Comparison of ENCODE assay signal across 1 cellular context in the genomic region with DNA sequence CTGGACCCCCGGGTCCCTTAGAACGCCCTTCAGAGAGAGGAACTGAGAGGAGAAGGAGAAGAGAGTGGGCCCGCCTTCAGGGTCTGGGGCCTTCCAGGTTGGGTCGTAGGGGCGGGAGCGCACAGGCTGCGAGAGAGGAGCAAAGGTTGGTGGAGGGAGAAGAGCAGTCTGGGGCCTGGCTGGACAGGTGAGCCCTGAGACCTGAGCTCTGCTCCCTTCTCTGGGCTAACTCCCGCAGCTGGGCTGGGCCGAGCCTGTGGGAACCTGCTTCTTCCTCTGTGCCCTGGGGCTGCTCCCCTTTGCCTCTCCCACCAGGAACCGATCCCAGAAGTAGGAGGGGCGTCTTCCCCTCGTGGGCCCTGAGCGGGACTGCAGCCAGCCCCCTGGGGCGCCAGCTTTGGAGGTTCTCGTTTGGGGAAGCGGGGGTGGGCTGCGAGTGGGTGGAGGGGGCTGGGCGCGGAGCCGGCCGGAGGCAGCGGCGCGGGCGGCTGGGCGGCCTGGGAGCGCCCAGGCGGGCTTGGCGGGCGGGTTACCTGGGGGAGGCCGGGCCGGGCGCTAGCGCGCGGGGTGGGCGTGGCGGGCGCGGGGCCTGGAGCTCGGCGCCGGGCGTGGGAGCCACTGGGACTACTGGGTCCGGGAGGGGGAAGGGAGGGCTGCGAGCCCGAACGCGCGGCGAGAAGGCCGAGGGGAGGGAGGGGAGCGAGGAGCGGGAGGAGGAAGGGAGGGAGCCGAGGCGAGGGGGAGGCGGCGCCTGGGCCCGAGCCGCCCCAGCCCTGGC.
TF ChIP-seq lines count a peak whose summit lies in the region.

Gene DDR1 (plus strand): TSS at position 777 of the 778 bp plus-strand sequence. CDS start 4,211 bp downstream, outside the sequence.

TF ChIP-seq in HepG2, 621 proteins besides CTCF, POLR2A, EP300 and RAD21 (continued from another document and continues in another):
- peak; percentile 36; the same call in 1 of the 2 replicates for TF ChIP-seq ZNF280B (CRISPR knock-in tag; IDR thresholded peaks at IDR 0.05; ENCODE audit: borderline replicate concordance)
- TF ChIP-seq HES4 (CRISPR knock-in tag; IDR thresholded peaks at IDR 0.05; ENCODE audit: borderline replicate concordance), result 0 out of 2 replicates have a peak, but pooled peaks have one; percentile 16
- TF ChIP-seq HIVEP1 (CRISPR knock-in tag; IDR thresholded peaks at IDR 0.05), result 0 out of 2 replicates have a peak, but pooled peaks have one; percentile 53
- peak; percentile 14; the same call in 1 of the 2 replicates for TF ChIP-seq POGZ (CRISPR knock-in tag; IDR thresholded peaks at IDR 0.05)
- TF ChIP-seq MAZ (IDR thresholded peaks at IDR 0.05; ENCODE audit: borderline replicate concordance, low read depth, low read length), result no peak
- peak; percentile 8 for TF ChIP-seq MAZ (CRISPR knock-in tag; IDR thresholded peaks at IDR 0.05; ENCODE audit: low read depth)
- 0 out of 2 replicates have a peak, but pooled peaks have one; percentile 41 for TF ChIP-seq ZNF772 (CRISPR knock-in tag; IDR thresholded peaks at IDR 0.05)
- TF ChIP-seq ZSCAN22 (CRISPR knock-in tag; IDR thresholded peaks at IDR 0.05), result 0 out of 2 replicates have a peak, but pooled peaks have one; percentile 33
- TF ChIP-seq, protein P1, sequence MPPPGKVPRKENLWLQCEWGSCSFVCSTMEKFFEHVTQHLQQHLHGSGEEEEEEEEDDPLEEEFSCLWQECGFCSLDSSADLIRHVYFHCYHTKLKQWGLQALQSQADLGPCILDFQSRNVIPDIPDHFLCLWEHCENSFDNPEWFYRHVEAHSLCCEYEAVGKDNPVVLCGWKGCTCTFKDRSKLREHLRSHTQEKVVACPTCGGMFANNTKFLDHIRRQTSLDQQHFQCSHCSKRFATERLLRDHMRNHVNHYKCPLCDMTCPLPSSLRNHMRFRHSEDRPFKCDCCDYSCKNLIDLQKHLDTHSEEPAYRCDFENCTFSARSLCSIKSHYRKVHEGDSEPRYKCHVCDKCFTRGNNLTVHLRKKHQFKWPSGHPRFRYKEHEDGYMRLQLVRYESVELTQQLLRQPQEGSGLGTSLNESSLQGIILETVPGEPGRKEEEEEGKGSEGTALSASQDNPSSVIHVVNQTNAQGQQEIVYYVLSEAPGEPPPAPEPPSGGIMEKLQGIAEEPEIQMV (CRISPR knock-in tag; IDR thresholded peaks at IDR 0.05; ENCODE audit: low read depth), result 0 out of 2 replicates have a peak, but pooled peaks have one; percentile 26
- no peak for TF ChIP-seq KAT7 (CRISPR knock-in tag; IDR thresholded peaks at IDR 0.05; ENCODE audit: borderline replicate concordance)
- TF ChIP-seq ZNF232 (CRISPR knock-in tag; IDR thresholded peaks at IDR 0.05; ENCODE audit: borderline replicate concordance), result peak; percentile 66; the same call in 1 of the 2 replicates
- TF ChIP-seq NFYC (CRISPR knock-in tag; IDR thresholded peaks at IDR 0.05), result no peak
- TF ChIP-seq, protein P2, sequence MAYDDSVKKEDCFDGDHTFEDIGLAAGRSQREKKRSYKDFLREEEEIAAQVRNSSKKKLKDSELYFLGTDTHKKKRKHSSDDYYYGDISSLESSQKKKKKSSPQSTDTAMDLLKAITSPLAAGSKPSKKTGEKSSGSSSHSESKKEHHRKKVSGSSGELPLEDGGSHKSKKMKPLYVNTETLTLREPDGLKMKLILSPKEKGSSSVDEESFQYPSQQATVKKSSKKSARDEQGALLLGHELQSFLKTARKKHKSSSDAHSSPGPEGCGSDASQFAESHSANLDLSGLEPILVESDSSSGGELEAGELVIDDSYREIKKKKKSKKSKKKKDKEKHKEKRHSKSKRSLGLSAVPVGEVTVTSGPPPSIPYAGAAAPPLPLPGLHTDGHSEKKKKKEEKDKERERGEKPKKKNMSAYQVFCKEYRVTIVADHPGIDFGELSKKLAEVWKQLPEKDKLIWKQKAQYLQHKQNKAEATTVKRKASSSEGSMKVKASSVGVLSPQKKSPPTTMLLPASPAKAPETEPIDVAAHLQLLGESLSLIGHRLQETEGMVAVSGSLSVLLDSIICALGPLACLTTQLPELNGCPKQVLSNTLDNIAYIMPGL (CRISPR knock-in tag; IDR thresholded peaks at IDR 0.05; ENCODE audit: borderline replicate concordance in 1 of 2, low read depth in 1 of 2), result peak; percentile 56 to 61; a peak in 3 of 4 replicates
- TF ChIP-seq RNF2 (conservative IDR thresholded peaks at IDR 0.05; ENCODE audit: low read depth), result no peak
- TF ChIP-seq KAT8 (CRISPR knock-in tag; IDR thresholded peaks at IDR 0.05), result peak; percentile 5; the same call in 1 of the 2 replicates
- TF ChIP-seq, protein P3, sequence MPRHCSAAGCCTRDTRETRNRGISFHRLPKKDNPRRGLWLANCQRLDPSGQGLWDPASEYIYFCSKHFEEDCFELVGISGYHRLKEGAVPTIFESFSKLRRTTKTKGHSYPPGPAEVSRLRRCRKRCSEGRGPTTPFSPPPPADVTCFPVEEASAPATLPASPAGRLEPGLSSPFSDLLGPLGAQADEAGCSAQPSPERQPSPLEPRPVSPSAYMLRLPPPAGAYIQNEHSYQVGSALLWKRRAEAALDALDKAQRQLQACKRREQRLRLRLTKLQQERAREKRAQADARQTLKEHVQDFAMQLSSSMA (CRISPR knock-in tag; IDR thresholded peaks at IDR 0.05), result 0 out of 2 replicates have a peak, but pooled peaks have one; percentile 43
- TF ChIP-seq PCBP1 (IDR thresholded peaks at IDR 0.05; ENCODE audit: borderline replicate concordance, low read depth, low read length), result 0 out of 2 replicates have a peak, but pooled peaks have one; percentile 29
- peak; percentile 45; the same call in 1 of the 2 replicates for TF ChIP-seq ZBTB8A (CRISPR knock-in tag; IDR thresholded peaks at IDR 0.05; ENCODE audit: borderline replicate concordance, low read depth)
- peak; percentile 75 for TF ChIP-seq ZNF800 (CRISPR knock-in tag; IDR thresholded peaks at IDR 0.05)
- peak; percentile 11; the same call in 1 of the 2 replicates for TF ChIP-seq YEATS4 (CRISPR knock-in tag; IDR thresholded peaks at IDR 0.05; ENCODE audit: borderline replicate concordance)
- TF ChIP-seq, protein P4, sequence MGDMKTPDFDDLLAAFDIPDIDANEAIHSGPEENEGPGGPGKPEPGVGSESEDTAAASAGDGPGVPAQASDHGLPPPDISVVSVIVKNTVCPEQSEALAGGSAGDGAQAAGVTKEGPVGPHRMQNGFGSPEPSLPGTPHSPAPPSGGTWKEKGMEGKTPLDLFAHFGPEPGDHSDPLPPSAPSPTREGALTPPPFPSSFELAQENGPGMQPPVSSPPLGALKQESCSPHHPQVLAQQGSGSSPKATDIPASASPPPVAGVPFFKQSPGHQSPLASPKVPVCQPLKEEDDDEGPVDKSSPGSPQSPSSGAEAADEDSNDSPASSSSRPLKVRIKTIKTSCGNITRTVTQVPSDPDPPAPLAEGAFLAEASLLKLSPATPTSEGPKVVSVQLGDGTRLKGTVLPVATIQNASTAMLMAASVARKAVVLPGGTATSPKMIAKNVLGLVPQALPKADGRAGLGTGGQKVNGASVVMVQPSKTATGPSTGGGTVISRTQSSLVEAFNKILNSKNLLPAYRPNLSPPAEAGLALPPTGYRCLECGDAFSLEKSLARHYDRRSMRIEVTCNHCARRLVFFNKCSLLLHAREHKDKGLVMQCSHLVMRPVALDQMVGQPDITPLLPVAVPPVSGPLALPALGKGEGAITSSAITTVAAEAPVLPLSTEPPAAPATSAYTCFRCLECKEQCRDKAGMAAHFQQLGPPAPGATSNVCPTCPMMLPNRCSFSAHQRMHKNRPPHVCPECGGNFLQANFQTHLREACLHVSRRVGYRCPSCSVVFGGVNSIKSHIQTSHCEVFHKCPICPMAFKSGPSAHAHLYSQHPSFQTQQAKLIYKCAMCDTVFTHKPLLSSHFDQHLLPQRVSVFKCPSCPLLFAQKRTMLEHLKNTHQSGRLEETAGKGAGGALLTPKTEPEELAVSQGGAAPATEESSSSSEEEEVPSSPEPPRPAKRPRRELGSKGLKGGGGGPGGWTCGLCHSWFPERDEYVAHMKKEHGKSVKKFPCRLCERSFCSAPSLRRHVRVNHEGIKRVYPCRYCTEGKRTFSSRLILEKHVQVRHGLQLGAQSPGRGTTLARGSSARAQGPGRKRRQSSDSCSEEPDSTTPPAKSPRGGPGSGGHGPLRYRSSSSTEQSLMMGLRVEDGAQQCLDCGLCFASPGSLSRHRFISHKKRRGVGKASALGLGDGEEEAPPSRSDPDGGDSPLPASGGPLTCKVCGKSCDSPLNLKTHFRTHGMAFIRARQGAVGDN (CRISPR knock-in tag; IDR thresholded peaks at IDR 0.05), result peak; percentile 77
- peak; percentile 25; the same call in 1 of the 2 replicates for TF ChIP-seq ZMYM3 (CRISPR knock-in tag; IDR thresholded peaks at IDR 0.05)
- TF ChIP-seq, protein P5, sequence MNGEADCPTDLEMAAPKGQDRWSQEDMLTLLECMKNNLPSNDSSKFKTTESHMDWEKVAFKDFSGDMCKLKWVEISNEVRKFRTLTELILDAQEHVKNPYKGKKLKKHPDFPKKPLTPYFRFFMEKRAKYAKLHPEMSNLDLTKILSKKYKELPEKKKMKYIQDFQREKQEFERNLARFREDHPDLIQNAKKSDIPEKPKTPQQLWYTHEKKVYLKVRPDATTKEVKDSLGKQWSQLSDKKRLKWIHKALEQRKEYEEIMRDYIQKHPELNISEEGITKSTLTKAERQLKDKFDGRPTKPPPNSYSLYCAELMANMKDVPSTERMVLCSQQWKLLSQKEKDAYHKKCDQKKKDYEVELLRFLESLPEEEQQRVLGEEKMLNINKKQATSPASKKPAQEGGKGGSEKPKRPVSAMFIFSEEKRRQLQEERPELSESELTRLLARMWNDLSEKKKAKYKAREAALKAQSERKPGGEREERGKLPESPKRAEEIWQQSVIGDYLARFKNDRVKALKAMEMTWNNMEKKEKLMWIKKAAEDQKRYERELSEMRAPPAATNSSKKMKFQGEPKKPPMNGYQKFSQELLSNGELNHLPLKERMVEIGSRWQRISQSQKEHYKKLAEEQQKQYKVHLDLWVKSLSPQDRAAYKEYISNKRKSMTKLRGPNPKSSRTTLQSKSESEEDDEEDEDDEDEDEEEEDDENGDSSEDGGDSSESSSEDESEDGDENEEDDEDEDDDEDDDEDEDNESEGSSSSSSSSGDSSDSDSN (CRISPR knock-in tag; IDR thresholded peaks at IDR 0.05), result peak; percentile 71
- TF ChIP-seq NR2C2 (CRISPR knock-in tag; IDR thresholded peaks at IDR 0.05; ENCODE audit: borderline replicate concordance), result 0 out of 2 replicates have a peak, but pooled peaks have one; percentile 16
- TF ChIP-seq, protein P6, sequence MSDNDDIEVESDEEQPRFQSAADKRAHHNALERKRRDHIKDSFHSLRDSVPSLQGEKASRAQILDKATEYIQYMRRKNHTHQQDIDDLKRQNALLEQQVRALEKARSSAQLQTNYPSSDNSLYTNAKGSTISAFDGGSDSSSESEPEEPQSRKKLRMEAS (IDR thresholded peaks at IDR 0.05), result 0 out of 2 replicates have a peak, but pooled peaks have one; percentile 31
- TF ChIP-seq ZMYM2 (CRISPR knock-in tag; IDR thresholded peaks at IDR 0.05), result no peak
- TF ChIP-seq HNF4A (CRISPR knock-in tag; IDR thresholded peaks at IDR 0.05), result peak; percentile 63; the same call in 1 of the 2 replicates
- TF ChIP-seq, protein P7, sequence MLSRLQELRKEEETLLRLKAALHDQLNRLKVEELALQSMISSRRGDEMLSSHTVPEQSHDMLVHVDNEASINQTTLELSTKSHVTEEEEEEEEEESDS (CRISPR knock-in tag; IDR thresholded peaks at IDR 0.05; ENCODE audit: borderline replicate concordance), result 0 out of 2 replicates have a peak, but pooled peaks have one; percentile 12
- TF ChIP-seq PHF8 (CRISPR knock-in tag; IDR thresholded peaks at IDR 0.05), result peak; percentile 61
- peak; percentile 49; the same call in 1 of the 2 replicates for TF ChIP-seq ZNF264 (CRISPR knock-in tag; IDR thresholded peaks at IDR 0.05)
- TF ChIP-seq POLR2AphosphoS5 (IDR thresholded peaks at IDR 0.05; ENCODE audit: low read depth, low read length), result peak; percentile 43; the same call in 1 of the 2 replicates
- 0 out of 2 replicates have a peak, but pooled peaks have one; percentile 33 for TF ChIP-seq NFKB2 (CRISPR knock-in tag; IDR thresholded peaks at IDR 0.05; ENCODE audit: borderline replicate concordance)
- peak; percentile 50; the same call in 1 of the 2 replicates for TF ChIP-seq ZBTB46 (CRISPR knock-in tag; IDR thresholded peaks at IDR 0.05; ENCODE audit: borderline replicate concordance)
- peak; percentile 54; the same call in 1 of the 2 replicates for TF ChIP-seq ZNF547 (CRISPR knock-in tag; IDR thresholded peaks at IDR 0.05)
- TF ChIP-seq ZFX (CRISPR knock-in tag; IDR thresholded peaks at IDR 0.05; ENCODE audit: low read depth), result peak; percentile 97
- TF ChIP-seq ZNF720 (CRISPR knock-in tag; IDR thresholded peaks at IDR 0.05), result 0 out of 2 replicates have a peak, but pooled peaks have one; percentile 11
- peak; percentile 3 for TF ChIP-seq XRCC5 (optimal IDR thresholded peaks at IDR 0.05; ENCODE audit: low read length)
